1 cellular context compared by ENCODE assay signal in genomic region chr19:58352760-58353671, GRCh38.
TF ChIP-seq lines count a peak whose summit lies in the region.

Gene A1BG, minus strand, starts transcription at chr19:58353492. Its CDS starts 55 bp downstream, at chr19:58353437.

TF ChIP-seq in HepG2, 621 proteins besides CTCF, POLR2A, EP300 and RAD21 (continued from another document):
- TF ChIP-seq ZBED4 (CRISPR knock-in tag; IDR thresholded peaks at IDR 0.05; ENCODE audit: borderline replicate concordance) (peak; percentile 26; the same call in 1 of the 2 replicates), ZNF574 (CRISPR knock-in tag; IDR thresholded peaks at IDR 0.05) (peak; percentile 62), MAF1 (CRISPR knock-in tag; IDR thresholded peaks at IDR 0.05; ENCODE audit: borderline replicate concordance) (0 out of 2 replicates have a peak, but pooled peaks have one; percentile 34), ZBTB38 (CRISPR knock-in tag; IDR thresholded peaks at IDR 0.05) (0 out of 2 replicates have a peak, but pooled peaks have one; percentile 7), MED1 (CRISPR knock-in tag; IDR thresholded peaks at IDR 0.05) (0 out of 2 replicates have a peak, but pooled peaks have one; percentile 12), ZNF775 (CRISPR knock-in tag; IDR thresholded peaks at IDR 0.05; ENCODE audit: borderline replicate concordance) (no peak), ZNF563 (CRISPR knock-in tag; IDR thresholded peaks at IDR 0.05) (0 out of 2 replicates have a peak, but pooled peaks have one; percentile 10), FOXP4 (CRISPR knock-in tag; IDR thresholded peaks at IDR 0.05) (peak; percentile 52; the same call in 1 of the 2 replicates), TCF7 (IDR thresholded peaks at IDR 0.05; ENCODE audit: low read depth) (peak; percentile 41; the same call in 1 of the 2 replicates), RXRA (CRISPR knock-in tag; IDR thresholded peaks at IDR 0.05) (peak; percentile 96), PATZ1 (CRISPR knock-in tag; IDR thresholded peaks at IDR 0.05) (peak; percentile 95), ZMYM3 (CRISPR knock-in tag; IDR thresholded peaks at IDR 0.05) (peak; percentile 60), ZNF713 (CRISPR knock-in tag; IDR thresholded peaks at IDR 0.05) (0 out of 2 replicates have a peak, but pooled peaks have one; percentile 30)
